8 cellular contexts compared by ENCODE assay signal in the genomic region with DNA sequence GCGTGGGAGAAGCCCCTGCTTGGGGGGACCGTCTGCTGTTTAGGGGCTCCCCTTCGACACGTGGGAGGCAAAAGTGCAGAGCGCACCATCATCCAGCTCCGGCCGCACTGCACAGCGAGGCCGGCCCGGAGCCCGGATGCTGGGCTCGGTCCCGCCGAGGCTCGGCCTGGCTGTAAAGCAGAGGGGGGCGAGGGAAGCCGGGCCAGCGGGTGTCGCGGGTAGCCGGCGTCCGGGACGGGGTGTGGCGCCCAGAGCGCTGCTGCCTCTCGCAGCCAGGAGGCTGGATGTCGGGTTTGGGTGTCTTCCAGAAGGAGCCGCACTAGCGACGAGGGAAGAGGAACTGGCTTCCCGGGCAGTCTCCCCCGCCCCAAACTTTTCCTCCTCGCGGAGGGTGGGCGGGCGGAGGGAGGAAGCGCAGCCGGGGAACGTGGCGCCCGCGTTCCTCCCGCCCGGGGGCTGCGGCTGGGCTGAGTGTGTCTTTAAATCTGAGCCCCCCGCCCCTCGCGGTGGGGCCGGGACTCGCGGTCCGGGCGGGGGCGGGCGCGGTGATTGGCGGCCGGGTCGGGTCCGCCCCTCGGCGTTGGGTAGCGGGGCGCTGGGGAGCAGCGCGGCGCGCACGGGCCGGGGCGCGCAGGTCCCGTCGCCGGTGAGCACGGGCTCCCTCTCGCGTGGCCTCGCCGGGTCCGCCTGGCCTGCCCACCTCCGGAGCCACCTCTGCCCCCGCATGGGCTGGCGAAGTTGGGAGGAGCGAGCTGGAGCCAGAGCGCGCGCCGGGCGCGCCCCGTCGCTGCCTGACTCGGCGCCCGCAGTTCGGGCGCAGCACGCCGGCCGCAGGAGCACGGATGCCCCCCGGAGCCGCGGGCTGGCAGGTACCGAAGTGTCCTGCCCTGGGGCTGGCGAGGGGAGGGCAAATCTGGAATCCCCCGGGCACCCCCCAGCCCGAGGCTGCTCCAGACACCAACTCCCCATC. TPM values are rescaled to one million over a fixed set of nuclear protein-coding genes. Genes with fewer than 3 reads are reported as not detected.
A peak's percentile ranks its signal among the peaks of the same experiment; 100 is the strongest.
DNase-seq lines count a peak whose midpoint lies in the region; ATAC-seq and TF ChIP-seq lines count a peak whose summit lies in the region.

A gene (plus strand): TSS at position 577 of the 970 bp plus-strand sequence. CDS start 47,185 bp downstream, outside the sequence.

- no peak for TF ChIP-seq POLR2A in adrenal gland (IDR thresholded peaks at IDR 0.05)

- peaks cover 24% of the 10 kb centered on the region for H3K4me1 Mint-ChIP-seq in CD14-positive monocyte

- H3K4me3 ChIP-seq in H7 (ENCODE audit: insufficient read depth, low read depth, low read length) = peak within 1 kb of the TSS; percentile 77
- peak within 1 kb of the TSS; percentile 19 for H3K4me3 ChIP-seq in RWPE2 (ENCODE audit: severe bottlenecking)
- H3K4me3 ChIP-seq in adrenal gland = peak within 1 kb of the TSS in 2 of 4 donors; percentile 8 to 75
- H3K4me3 ChIP-seq in right cardiac atrium (ENCODE audit: low read length) = peak within 1 kb of the TSS; percentile 70
- peak within 1 kb of the TSS; percentile 72 for H3K4me3 ChIP-seq in psoas muscle

- H3K4me3 Mint-ChIP-seq in CD14-positive monocyte = peak within 1 kb of the TSS; percentile 74 to 82

- H3K27me3 ChIP-seq in H7 (ENCODE audit: control insufficient read depth, insufficient read depth, low read length) (no peaks in the 10 kb centered on the region), RWPE2 (ENCODE audit: insufficient read depth, poor library complexity, severe bottlenecking) (peaks cover 41% of the 10 kb centered on the region), adrenal gland (no peaks in the 10 kb centered on the region), right cardiac atrium (ENCODE audit: control insufficient read depth, insufficient read depth) (no peaks in the 10 kb centered on the region), psoas muscle (ENCODE audit: insufficient read depth in 3 of 3, low read length in 2 of 3) (no peaks in the 10 kb centered on the region)

- H3K9me3 ChIP-seq in RWPE2 (ENCODE audit: severe bottlenecking) (no peaks in the 10 kb centered on the region), adrenal gland (replicated peaks in 1 of 3) (no peaks in the 10 kb centered on the region), right cardiac atrium (ENCODE audit: control insufficient read depth, low read length) (no peaks in the 10 kb centered on the region), psoas muscle (no peaks in the 10 kb centered on the region)

- ATAC-seq in RWPE2 (ENCODE audit: low read depth) (peak; percentile 13), right cardiac atrium (peak; percentile 75 to 81), psoas muscle (peak; percentile 5 to 49 (median 41))

- TF ChIP-seq CTCF in CD14-positive monocyte (IDR thresholded peaks at IDR 0.05) (no peak), RWPE2 (IDR thresholded peaks at IDR 0.05; ENCODE audit: poor library complexity, severe bottlenecking) (peak; percentile 13), adrenal gland (IDR thresholded peaks at IDR 0.05) (peak in 5 of 6 experiments; percentile 16 to 47 (median 25)), psoas muscle (IDR thresholded peaks at IDR 0.05) (peak; percentile 22)

- H3K9me3 Mint-ChIP-seq in CD14-positive monocyte = peaks cover 0 to 6% (median 0%) of the 10 kb centered on the region in 7 donors

- H3K36me3 ChIP-seq in H7 (replicated peaks; ENCODE audit: control insufficient read depth, insufficient read depth, low read length) = no peaks in the 10 kb centered on the region
- H3K36me3 ChIP-seq in RWPE2 (ENCODE audit: low read depth) = no peaks in the 10 kb centered on the region
- H3K36me3 ChIP-seq in adrenal gland (replicated peaks in 1 of 2) = no peaks in the 10 kb centered on the region
- H3K36me3 ChIP-seq in psoas muscle (ENCODE audit: insufficient read depth in 1 of 2, low read depth in 1 of 2) = no peaks in the 10 kb centered on the region

- H3K27ac Mint-ChIP-seq in CD14-positive monocyte = no peak within 1 kb of the TSS

- peaks cover 32 to 55% (median 37%) of the 10 kb centered on the region in 3 donors for H3K27me3 Mint-ChIP-seq in CD14-positive monocyte (ENCODE audit: low read depth in 3 of 3)

- WGBS in adrenal gland, 4 donors = 0 to 3% (median 1%) methylated on average over 2 to 109 of the region's 110 CpGs
- WGBS in right cardiac atrium = under 1% methylated on average over 110 of the region's 110 CpGs
- 1 to 3% (median 1%) methylated on average over 62 to 110 of the region's 110 CpGs for WGBS in psoas muscle, 3 donors

- peaks cover 14% of the 10 kb centered on the region for H3K4me1 ChIP-seq in RWPE2 (ENCODE audit: insufficient read depth, poor library complexity, severe bottlenecking)
- H3K4me1 ChIP-seq in adrenal gland (replicated peaks in 1 of 2) = peaks cover 14 to 36% of the 10 kb centered on the region in 2 donors
- peaks cover 18% of the 10 kb centered on the region for H3K4me1 ChIP-seq in right cardiac atrium (ENCODE audit: control insufficient read depth, insufficient read depth, low read length)
- peaks cover 52% of the 10 kb centered on the region for H3K4me1 ChIP-seq in psoas muscle

- H3K27ac ChIP-seq in RWPE2 (ENCODE audit: poor library complexity, severe bottlenecking) = no peak within 1 kb of the TSS
- peak within 1 kb of the TSS in 4 of 5 donors; percentile 34 to 85 (median 42) for H3K27ac ChIP-seq in adrenal gland
- H3K27ac ChIP-seq in right cardiac atrium (ENCODE audit: low read length) = peak within 1 kb of the TSS; percentile 9
- peak within 1 kb of the TSS; percentile 59 for H3K27ac ChIP-seq in psoas muscle

- DNase-seq in CD14-positive monocyte (ENCODE audit: low spot score) (no peak), H7 (peak; percentile 99), RWPE2 (ENCODE audit: low spot score) (no peak), adrenal gland (peak; percentile 52 to 80 (median 64)), right cardiac atrium (peak; percentile 85 to 93 (median 93)), psoas muscle (peak; percentile 72 to 82), DMS153 (lab: John Stamatoyannopoulos, UW) (no peak), NCI-H2107 treated with DMSO at 0.1 percent for 48 hours (lab: John Stamatoyannopoulos, UW; ENCODE audit: unreplicated experiment) (no peak)

- intact Hi-C loops in CD14-positive monocyte (cut with micrococcal nuclease) = no loop called here
- intact Hi-C loops in adrenal gland (cut with DNase I) = loop anchor here in 1 of 2 donors (10.0 kb wide), 1 partner anchor 276 kb away; no protein-coding TSS in a partner anchor
- intact Hi-C loops in right cardiac atrium (cut with DNase I) = no loop called here
- intact Hi-C loops in psoas muscle (cut with DNase I) = loop anchor here in 1 of 2 donors (5.0 kb wide), 1 partner anchor 34 kb away; no protein-coding TSS in a partner anchor

- H3K36me3 Mint-ChIP-seq in CD14-positive monocyte = no peaks in the 10 kb centered on the region

RNA-seq across cellular contexts. Expression of the gene that starts here (rescaled TPM):
- under 1 TPM in 1 of 2 donors, not detected in 1; 0.04 TPM for polyA plus RNA-seq in CD14-positive monocyte
- 51.9 and 53.2 TPM in 2 replicates for total RNA-seq in H7 (2014; rRNA removed; shearing (Covaris generic))
- total RNA-seq in adrenal gland = 10 to 100 TPM in 4 of 8 donors, 1 to 10 TPM in 4; 4.5 to 16.2 (median 9.3) TPM
- polyA plus RNA-seq in adrenal gland = 1 to 10 TPM; 2.0 to 7.6 (median 5.5) TPM
- 1 to 10 TPM; 4.3 to 7.7 (median 5.7) TPM for total RNA-seq in right cardiac atrium
- polyA plus RNA-seq in right cardiac atrium = 2.8 TPM
- 1 to 10 TPM; 2.8 to 4.0 (median 3.3) TPM for total RNA-seq in psoas muscle
- polyA plus RNA-seq in psoas muscle = 1 to 10 TPM; 1.0 to 2.5 (median 2.4) TPM

Comparison
In these comparisons a context has a peak if more than half of its experiments do, and no peak if none do; other contexts are left out.
1. DNase-seq: peak in H7 (single experiment), adrenal gland (7 of 7), right cardiac atrium (3 of 3) and psoas muscle (2 of 2); none in CD14-positive monocyte (single experiment), RWPE2 (single experiment), DMS153 (single experiment) and NCI-H2107 treated with DMSO at 0.1 percent for 48 hours (single experiment).
2. ATAC-seq: peak in every context shown above with its lines; median percentile 78 in right cardiac atrium; 41 in psoas muscle; 13 in RWPE2.